1 cellular context compared by ENCODE assay signal in genomic region chr11:75815345-75815983, GRCh38.
TF ChIP-seq lines count a peak whose summit lies in the region.

No MANE protein-coding gene starts in this region.

TF ChIP-seq in GM23338, 12 proteins besides CTCF, POLR2A, EP300 and RAD21 (continued from another document):
- TF ChIP-seq, protein P1, sequence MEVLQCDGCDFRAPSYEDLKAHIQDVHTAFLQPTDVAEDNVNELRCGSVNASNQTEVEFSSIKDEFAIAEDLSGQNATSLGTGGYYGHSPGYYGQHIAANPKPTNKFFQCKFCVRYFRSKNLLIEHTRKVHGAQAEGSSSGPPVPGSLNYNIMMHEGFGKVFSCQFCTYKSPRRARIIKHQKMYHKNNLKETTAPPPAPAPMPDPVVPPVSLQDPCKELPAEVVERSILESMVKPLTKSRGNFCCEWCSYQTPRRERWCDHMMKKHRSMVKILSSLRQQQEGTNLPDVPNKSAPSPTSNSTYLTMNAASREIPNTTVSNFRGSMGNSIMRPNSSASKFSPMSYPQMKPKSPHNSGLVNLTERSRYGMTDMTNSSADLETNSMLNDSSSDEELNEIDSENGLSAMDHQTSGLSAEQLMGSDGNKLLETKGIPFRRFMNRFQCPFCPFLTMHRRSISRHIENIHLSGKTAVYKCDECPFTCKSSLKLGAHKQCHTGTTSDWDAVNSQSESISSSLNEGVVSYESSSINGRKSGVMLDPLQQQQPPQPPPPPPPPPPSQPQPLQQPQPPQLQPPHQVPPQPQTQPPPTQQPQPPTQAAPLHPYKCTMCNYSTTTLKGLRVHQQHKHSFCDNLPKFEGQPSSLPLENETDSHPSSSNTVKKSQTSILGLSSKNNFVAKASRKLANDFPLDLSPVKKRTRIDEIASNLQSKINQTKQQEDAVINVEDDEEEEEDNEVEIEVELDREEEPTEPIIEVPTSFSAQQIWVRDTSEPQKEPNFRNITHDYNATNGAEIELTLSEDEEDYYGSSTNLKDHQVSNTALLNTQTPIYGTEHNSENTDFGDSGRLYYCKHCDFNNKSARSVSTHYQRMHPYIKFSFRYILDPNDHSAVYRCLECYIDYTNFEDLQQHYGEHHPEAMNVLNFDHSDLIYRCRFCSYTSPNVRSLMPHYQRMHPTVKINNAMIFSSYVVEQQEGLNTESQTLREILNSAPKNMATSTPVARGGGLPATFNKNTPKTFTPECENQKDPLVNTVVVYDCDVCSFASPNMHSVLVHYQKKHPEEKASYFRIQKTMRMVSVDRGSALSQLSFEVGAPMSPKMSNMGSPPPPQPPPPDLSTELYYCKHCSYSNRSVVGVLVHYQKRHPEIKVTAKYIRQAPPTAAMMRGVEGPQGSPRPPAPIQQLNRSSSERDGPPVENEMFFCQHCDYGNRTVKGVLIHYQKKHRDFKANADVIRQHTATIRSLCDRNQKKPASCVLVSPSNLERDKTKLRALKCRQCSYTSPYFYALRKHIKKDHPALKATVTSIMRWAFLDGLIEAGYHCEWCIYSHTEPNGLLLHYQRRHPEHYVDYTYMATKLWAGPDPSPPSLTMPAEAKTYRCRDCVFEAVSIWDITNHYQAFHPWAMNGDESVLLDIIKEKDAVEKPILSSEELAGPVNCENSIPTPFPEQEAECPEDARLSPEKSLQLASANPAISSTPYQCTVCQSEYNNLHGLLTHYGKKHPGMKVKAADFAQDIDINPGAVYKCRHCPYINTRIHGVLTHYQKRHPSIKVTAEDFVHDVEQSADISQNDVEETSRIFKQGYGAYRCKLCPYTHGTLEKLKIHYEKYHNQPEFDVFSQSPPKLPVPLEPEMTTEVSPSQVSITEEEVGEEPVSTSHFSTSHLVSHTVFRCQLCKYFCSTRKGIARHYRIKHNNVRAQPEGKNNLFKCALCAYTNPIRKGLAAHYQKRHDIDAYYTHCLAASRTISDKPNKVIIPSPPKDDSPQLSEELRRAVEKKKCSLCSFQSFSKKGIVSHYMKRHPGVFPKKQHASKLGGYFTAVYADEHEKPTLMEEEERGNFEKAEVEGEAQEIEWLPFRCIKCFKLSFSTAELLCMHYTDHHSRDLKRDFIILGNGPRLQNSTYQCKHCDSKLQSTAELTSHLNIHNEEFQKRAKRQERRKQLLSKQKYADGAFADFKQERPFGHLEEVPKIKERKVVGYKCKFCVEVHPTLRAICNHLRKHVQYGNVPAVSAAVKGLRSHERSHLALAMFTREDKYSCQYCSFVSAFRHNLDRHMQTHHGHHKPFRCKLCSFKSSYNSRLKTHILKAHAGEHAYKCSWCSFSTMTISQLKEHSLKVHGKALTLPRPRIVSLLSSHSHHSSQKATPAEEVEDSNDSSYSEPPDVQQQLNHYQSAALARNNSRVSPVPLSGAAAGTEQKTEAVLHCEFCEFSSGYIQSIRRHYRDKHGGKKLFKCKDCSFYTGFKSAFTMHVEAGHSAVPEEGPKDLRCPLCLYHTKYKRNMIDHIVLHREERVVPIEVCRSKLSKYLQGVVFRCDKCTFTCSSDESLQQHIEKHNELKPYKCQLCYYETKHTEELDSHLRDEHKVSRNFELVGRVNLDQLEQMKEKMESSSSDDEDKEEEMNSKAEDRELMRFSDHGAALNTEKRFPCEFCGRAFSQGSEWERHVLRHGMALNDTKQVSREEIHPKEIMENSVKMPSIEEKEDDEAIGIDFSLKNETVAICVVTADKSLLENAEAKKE (CRISPR knock-in tag; IDR thresholded peaks at IDR 0.05) = no peak
- TF ChIP-seq NANOG (IDR thresholded peaks at IDR 0.05; ENCODE audit: borderline replicate concordance) = no peak
TF ChIP-seq in GM23338: peak in this region for 0.
